Comparison of ENCODE assay signal across 2 cellular contexts in the genomic region with DNA sequence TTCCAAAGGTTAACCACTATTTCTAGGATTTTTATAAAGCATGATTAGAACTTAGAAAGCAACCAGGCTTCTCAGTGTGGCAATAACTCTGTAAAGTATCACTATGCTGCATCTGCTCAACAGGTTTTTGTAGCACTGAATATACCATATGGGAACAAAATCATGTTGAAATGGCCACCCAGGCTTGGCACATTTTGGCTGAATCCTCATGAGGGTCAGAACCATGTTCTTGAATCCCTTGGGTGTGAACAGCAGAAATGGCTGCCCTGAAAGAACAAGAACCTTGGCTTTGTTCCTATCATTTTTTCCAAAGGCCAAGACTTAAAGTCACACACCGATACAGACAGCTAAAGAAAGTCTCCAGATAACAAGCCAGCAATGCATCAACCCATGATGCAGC.
TF ChIP-seq lines count a peak whose summit lies in the region.

No MANE protein-coding gene starts in this region.

TF ChIP-seq in SK-N-SH, 30 proteins besides CTCF, POLR2A, EP300 and RAD21 (continued from another document):
- TF ChIP-seq, protein P1, sequence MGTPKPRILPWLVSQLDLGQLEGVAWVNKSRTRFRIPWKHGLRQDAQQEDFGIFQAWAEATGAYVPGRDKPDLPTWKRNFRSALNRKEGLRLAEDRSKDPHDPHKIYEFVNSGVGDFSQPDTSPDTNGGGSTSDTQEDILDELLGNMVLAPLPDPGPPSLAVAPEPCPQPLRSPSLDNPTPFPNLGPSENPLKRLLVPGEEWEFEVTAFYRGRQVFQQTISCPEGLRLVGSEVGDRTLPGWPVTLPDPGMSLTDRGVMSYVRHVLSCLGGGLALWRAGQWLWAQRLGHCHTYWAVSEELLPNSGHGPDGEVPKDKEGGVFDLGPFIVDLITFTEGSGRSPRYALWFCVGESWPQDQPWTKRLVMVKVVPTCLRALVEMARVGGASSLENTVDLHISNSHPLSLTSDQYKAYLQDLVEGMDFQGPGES (IDR thresholded peaks at IDR 0.05; ENCODE audit: low read depth, low read length) = no peak
- TF ChIP-seq, protein P2, sequence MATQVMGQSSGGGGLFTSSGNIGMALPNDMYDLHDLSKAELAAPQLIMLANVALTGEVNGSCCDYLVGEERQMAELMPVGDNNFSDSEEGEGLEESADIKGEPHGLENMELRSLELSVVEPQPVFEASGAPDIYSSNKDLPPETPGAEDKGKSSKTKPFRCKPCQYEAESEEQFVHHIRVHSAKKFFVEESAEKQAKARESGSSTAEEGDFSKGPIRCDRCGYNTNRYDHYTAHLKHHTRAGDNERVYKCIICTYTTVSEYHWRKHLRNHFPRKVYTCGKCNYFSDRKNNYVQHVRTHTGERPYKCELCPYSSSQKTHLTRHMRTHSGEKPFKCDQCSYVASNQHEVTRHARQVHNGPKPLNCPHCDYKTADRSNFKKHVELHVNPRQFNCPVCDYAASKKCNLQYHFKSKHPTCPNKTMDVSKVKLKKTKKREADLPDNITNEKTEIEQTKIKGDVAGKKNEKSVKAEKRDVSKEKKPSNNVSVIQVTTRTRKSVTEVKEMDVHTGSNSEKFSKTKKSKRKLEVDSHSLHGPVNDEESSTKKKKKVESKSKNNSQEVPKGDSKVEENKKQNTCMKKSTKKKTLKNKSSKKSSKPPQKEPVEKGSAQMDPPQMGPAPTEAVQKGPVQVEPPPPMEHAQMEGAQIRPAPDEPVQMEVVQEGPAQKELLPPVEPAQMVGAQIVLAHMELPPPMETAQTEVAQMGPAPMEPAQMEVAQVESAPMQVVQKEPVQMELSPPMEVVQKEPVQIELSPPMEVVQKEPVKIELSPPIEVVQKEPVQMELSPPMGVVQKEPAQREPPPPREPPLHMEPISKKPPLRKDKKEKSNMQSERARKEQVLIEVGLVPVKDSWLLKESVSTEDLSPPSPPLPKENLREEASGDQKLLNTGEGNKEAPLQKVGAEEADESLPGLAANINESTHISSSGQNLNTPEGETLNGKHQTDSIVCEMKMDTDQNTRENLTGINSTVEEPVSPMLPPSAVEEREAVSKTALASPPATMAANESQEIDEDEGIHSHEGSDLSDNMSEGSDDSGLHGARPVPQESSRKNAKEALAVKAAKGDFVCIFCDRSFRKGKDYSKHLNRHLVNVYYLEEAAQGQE (IDR thresholded peaks at IDR 0.05; ENCODE audit: low read depth, low read length) = no peak

TF ChIP-seq in SK-N-SH treated with all-trans-retinoic acid at 6 μM for 48 hours, 23 proteins besides CTCF, POLR2A, EP300 and RAD21 (continued from another document):
- TF ChIP-seq ZFP3 (CRISPR knock-in tag; IDR thresholded peaks at IDR 0.05) (no peak), RARB (CRISPR knock-in tag; IDR thresholded peaks at IDR 0.05) (no peak), OSR1 (CRISPR knock-in tag; IDR thresholded peaks at IDR 0.05) (no peak), PPARA (CRISPR knock-in tag; IDR thresholded peaks at IDR 0.05; ENCODE audit: borderline replicate concordance) (no peak), ZC3H10 (CRISPR knock-in tag; IDR thresholded peaks at IDR 0.05) (no peak), CSDC2 (CRISPR knock-in tag; IDR thresholded peaks at IDR 0.05) (no peak), ZNF565 (CRISPR knock-in tag; conservative IDR thresholded peaks at IDR 0.05; ENCODE audit: low read depth) (no peak), SNAI2 (CRISPR knock-in tag; IDR thresholded peaks at IDR 0.05) (no peak), ZFP30 (CRISPR knock-in tag; IDR thresholded peaks at IDR 0.05) (no peak), ESRRG (CRISPR knock-in tag; IDR thresholded peaks at IDR 0.05) (no peak), TOX (CRISPR knock-in tag; IDR thresholded peaks at IDR 0.05; ENCODE audit: borderline replicate concordance) (no peak)
- TF ChIP-seq, protein P3, sequence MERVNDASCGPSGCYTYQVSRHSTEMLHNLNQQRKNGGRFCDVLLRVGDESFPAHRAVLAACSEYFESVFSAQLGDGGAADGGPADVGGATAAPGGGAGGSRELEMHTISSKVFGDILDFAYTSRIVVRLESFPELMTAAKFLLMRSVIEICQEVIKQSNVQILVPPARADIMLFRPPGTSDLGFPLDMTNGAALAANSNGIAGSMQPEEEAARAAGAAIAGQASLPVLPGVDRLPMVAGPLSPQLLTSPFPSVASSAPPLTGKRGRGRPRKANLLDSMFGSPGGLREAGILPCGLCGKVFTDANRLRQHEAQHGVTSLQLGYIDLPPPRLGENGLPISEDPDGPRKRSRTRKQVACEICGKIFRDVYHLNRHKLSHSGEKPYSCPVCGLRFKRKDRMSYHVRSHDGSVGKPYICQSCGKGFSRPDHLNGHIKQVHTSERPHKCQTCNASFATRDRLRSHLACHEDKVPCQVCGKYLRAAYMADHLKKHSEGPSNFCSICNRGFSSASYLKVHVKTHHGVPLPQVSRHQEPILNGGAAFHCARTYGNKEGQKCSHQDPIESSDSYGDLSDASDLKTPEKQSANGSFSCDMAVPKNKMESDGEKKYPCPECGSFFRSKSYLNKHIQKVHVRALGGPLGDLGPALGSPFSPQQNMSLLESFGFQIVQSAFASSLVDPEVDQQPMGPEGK (CRISPR knock-in tag; IDR thresholded peaks at IDR 0.05; ENCODE audit: borderline replicate concordance) = no peak
- TF ChIP-seq, protein P4, sequence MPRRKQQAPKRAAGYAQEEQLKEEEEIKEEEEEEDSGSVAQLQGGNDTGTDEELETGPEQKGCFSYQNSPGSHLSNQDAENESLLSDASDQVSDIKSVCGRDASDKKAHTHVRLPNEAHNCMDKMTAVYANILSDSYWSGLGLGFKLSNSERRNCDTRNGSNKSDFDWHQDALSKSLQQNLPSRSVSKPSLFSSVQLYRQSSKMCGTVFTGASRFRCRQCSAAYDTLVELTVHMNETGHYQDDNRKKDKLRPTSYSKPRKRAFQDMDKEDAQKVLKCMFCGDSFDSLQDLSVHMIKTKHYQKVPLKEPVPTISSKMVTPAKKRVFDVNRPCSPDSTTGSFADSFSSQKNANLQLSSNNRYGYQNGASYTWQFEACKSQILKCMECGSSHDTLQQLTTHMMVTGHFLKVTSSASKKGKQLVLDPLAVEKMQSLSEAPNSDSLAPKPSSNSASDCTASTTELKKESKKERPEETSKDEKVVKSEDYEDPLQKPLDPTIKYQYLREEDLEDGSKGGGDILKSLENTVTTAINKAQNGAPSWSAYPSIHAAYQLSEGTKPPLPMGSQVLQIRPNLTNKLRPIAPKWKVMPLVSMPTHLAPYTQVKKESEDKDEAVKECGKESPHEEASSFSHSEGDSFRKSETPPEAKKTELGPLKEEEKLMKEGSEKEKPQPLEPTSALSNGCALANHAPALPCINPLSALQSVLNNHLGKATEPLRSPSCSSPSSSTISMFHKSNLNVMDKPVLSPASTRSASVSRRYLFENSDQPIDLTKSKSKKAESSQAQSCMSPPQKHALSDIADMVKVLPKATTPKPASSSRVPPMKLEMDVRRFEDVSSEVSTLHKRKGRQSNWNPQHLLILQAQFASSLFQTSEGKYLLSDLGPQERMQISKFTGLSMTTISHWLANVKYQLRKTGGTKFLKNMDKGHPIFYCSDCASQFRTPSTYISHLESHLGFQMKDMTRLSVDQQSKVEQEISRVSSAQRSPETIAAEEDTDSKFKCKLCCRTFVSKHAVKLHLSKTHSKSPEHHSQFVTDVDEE (CRISPR knock-in tag; IDR thresholded peaks at IDR 0.05) = no peak
